In the genomic region with DNA sequence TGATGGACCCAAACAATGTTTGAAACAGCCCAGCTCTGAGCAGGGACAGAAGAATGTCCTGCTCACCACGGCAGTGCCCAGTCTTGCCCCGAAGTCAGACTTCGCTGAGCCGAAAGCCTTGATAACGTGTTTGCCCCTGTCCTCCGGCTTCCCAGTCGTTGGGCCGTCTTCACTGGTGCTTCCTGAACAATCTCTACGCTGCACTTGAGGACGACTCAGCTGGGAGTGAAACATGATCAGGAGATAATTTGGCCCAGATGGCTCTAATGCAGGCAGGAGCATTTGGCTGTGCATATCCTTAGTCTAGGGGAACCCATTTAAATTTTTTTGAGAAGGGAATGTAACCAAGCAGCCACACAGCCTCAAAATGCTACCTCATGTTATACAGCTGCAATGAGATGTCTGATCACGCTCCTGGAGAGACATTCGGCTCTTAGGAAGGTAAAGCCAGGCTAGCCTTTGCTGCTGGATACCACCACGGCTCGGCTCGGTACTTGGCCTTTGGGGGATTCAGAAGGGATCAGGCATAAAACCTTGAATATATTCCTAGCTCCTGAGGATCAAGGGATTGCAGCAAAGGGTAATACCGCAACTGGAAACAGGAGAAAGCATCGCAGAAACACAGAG, we compare ENCODE assay signal across 12 cellular contexts. TPM values are rescaled to one million over a fixed set of nuclear protein-coding genes. Genes with fewer than 3 reads are reported as not detected.
DNase-seq lines count a peak whose midpoint lies in the region; ATAC-seq and TF ChIP-seq lines count a peak whose summit lies in the region.
"Had no signal": no experiment of that assay in that cellular context is flagged by ENCODE, and none has a peak within 500 bp of the region (broad histone marks: within the 10 kb centered on the region; RNA-seq: fewer than 3 reads in every experiment).

No MANE protein-coding gene starts in this region.

- peaks cover 4% of the 10 kb centered on the region; the same call in 1 of the 2 replicates for H3K4me1 ChIP-seq in GM23338 (ENCODE audit: insufficient read depth)
- H3K4me1 ChIP-seq in endodermal cell (ENCODE audit: control insufficient read depth, insufficient read depth, low read length): no peaks in the 10 kb centered on the region
- H3K4me1 ChIP-seq in psoas muscle: no peaks in the 10 kb centered on the region
- peaks cover 20% of the 10 kb centered on the region for H3K4me1 ChIP-seq in MM.1S (ENCODE audit: low read length)

- H3K9me3 ChIP-seq in endodermal cell (ENCODE audit: control insufficient read depth, low read length) (no peaks in the 10 kb centered on the region), psoas muscle (no peaks in the 10 kb centered on the region), MM.1S (replicated peaks; ENCODE audit: insufficient read depth, low read length) (no peaks in the 10 kb centered on the region)
- H3K9me3 ChIP-seq: tibial nerve had no signal

- H3K4me2 ChIP-seq in GM23338: peak overlapping the region; percentile 36; the same call in 1 of the 2 replicates
- no peak overlapping the region for H3K4me2 ChIP-seq in MM.1S (ENCODE audit: low read depth, low read length)

- H3F3A ChIP-seq in GM23338 (replicated peaks; ENCODE audit: low read depth) (no peaks in the 10 kb centered on the region), MM.1S (ENCODE audit: insufficient read depth, low read length) (peaks cover 17% of the 10 kb centered on the region)

- ATAC-seq in GM23338: peak; percentile 44
- ATAC-seq in psoas muscle: peak in 3 of 4 donors; percentile 44 to 63 (median 53)
- ATAC-seq: esophagus mucosa had no signal

- TF ChIP-seq CTCF in GM23338 (conservative IDR thresholded peaks at IDR 0.05; ENCODE audit: low read depth in 2 of 2) (no peak), endodermal cell (conservative IDR thresholded peaks at IDR 0.05) (no peak), psoas muscle (IDR thresholded peaks at IDR 0.05) (no peak), MM.1S (IDR thresholded peaks at IDR 0.05; ENCODE audit: low read length) (no peak), GM13976 (IDR thresholded peaks at IDR 0.05; ENCODE audit: borderline replicate concordance, control extremely low read depth, extremely low read depth, insufficient read depth, missing control alignments) (no peak)

- H3K9me2 ChIP-seq in GM23338 (ENCODE audit: insufficient read depth) (no peaks in the 10 kb centered on the region), MM.1S (replicated peaks; ENCODE audit: insufficient read depth, low read length) (no peaks in the 10 kb centered on the region)

- DNase-seq in GM23338 (ENCODE audit: low spot score): no peak
- peak; percentile 78 for DNase-seq in NCI-H524 treated with DMSO at 0.1 percent for 48 hours (lab: John Stamatoyannopoulos, UW)
- DNase-seq in endodermal cell: peak; percentile 50
- no peak for DNase-seq in psoas muscle
- no peak for DNase-seq in mesenteric fat pad (ENCODE audit: low spot score)
- no peak for DNase-seq in cerebellar nuclear complex (lab: John Stamatoyannopoulos, UW)
- DNase-seq in MM.1S: no peak
- no peak for DNase-seq in GM13976 (ENCODE audit: low spot score)
- DNase-seq: NCI-H526 treated with DMSO at 0.1 percent for 48 hours had no signal

- WGBS in endodermal cell (ENCODE audit: insufficient coverage in 1 of 2, insufficient read length in 1 of 2), 2 experiments: 89 to 91% methylated on average over 16 to 17 of the region's 17 CpGs
- 35 to 39% (median 37%) methylated on average over 17 of the region's 17 CpGs for WGBS in psoas muscle, 3 donors

- no peaks in the 10 kb centered on the region for H3K36me3 Mint-ChIP-seq in GM23338 (ENCODE audit: low read depth)
- no peaks in the 10 kb centered on the region for H3K36me3 Mint-ChIP-seq in endodermal cell (ENCODE audit: low read depth)

- no peak overlapping the region for H3K9ac ChIP-seq in endodermal cell (ENCODE audit: extremely low read depth, low read length, poor library complexity, severe bottlenecking)
- H3K9ac ChIP-seq in MM.1S (ENCODE audit: low read length): no peak overlapping the region

- H3K79me2 ChIP-seq in GM23338 (replicated peaks; ENCODE audit: insufficient read depth) (no peaks in the 10 kb centered on the region), MM.1S (ENCODE audit: low read length) (no peaks in the 10 kb centered on the region)

- H3K36me3 ChIP-seq in GM23338 (ENCODE audit: insufficient read depth): no peaks in the 10 kb centered on the region
- no peaks in the 10 kb centered on the region for H3K36me3 ChIP-seq in endodermal cell (ENCODE audit: control insufficient read depth, insufficient read depth, low read length)
- H3K36me3 ChIP-seq in psoas muscle (ENCODE audit: insufficient read depth in 1 of 2, low read depth in 1 of 2): no peaks in the 10 kb centered on the region
- no peaks in the 10 kb centered on the region for H3K36me3 ChIP-seq in MM.1S (replicated peaks; ENCODE audit: insufficient read depth, low read length)
- H3K36me3 ChIP-seq: tibial nerve had no signal

- H3K27me3 ChIP-seq in GM23338 (ENCODE audit: insufficient read depth): no peaks in the 10 kb centered on the region
- H3K27me3 ChIP-seq in endodermal cell (ENCODE audit: control insufficient read depth, insufficient read depth, low read length, poor library complexity, severe bottlenecking): no peaks in the 10 kb centered on the region
- H3K27me3 ChIP-seq in psoas muscle (ENCODE audit: insufficient read depth in 3 of 3, low read length in 2 of 3): no peaks in the 10 kb centered on the region
- H3K27me3 ChIP-seq in MM.1S (replicated peaks; ENCODE audit: insufficient read depth, low read length): no peaks in the 10 kb centered on the region
- H3K27me3 ChIP-seq: tibial nerve had no signal

- H2AFZ ChIP-seq in GM23338 (peak overlapping the region; percentile 74), MM.1S (ENCODE audit: low read length) (no peak overlapping the region)

- H4K20me1 ChIP-seq in GM23338 (replicated peaks; ENCODE audit: insufficient read depth) (no peaks in the 10 kb centered on the region), MM.1S (ENCODE audit: insufficient read depth, low read length) (no peaks in the 10 kb centered on the region)

- H3K27me3 Mint-ChIP-seq in GM23338 (ENCODE audit: insufficient read depth, low read depth, poor library complexity) (no peaks in the 10 kb centered on the region), endodermal cell (ENCODE audit: insufficient read depth) (no peaks in the 10 kb centered on the region)

- H3K4me3 Mint-ChIP-seq in GM23338 (no peak overlapping the region), endodermal cell (no peak overlapping the region)

- H3K9me3 Mint-ChIP-seq in GM23338 (no peaks in the 10 kb centered on the region), endodermal cell (no peaks in the 10 kb centered on the region)

- no peak overlapping the region for H3K27ac ChIP-seq in GM23338 (ENCODE audit: low read depth)
- peak overlapping the region; percentile 30 for H3K27ac ChIP-seq in endodermal cell (ENCODE audit: low read depth, low read length)
- H3K27ac ChIP-seq in psoas muscle: no peak overlapping the region
- no peak overlapping the region for H3K27ac ChIP-seq in MM.1S (ENCODE audit: low read length)
- H3K27ac ChIP-seq: tibial nerve had no signal

- H3K4me1 Mint-ChIP-seq in GM23338 (peaks cover 14% of the 10 kb centered on the region), endodermal cell (peaks cover 19% of the 10 kb centered on the region)

- in situ Hi-C loops in GM13976 (cut with MboI; ENCODE audit: low sequenced_read_pairs, unreplicated experiment): no loop called here

- intact Hi-C loops in psoas muscle (cut with DNase I): no loop called here

- H3K27ac Mint-ChIP-seq in GM23338 (peak overlapping the region; percentile 26), endodermal cell (no peak overlapping the region)

- no peak overlapping the region for H3K4me3 ChIP-seq in GM23338
- no peak overlapping the region for H3K4me3 ChIP-seq in endodermal cell (ENCODE audit: low read length)
- no peak overlapping the region for H3K4me3 ChIP-seq in psoas muscle
- H3K4me3 ChIP-seq in MM.1S (ENCODE audit: low read length): no peak overlapping the region
- H3K4me3 ChIP-seq: skin epidermis, tibial nerve had no signal

TF ChIP-seq in GM23338, 12 proteins besides CTCF, POLR2A, EP300 and RAD21:
- TF ChIP-seq STAT1 (IDR thresholded peaks at IDR 0.05; ENCODE audit: unreplicated experiment): no peak
- no peak for TF ChIP-seq POLR2AphosphoS5 (IDR thresholded peaks at IDR 0.05; ENCODE audit: low read depth)
TF ChIP-seq in GM23338: peak in this region for 0.

RNA-seq across cellular contexts. Expression of a gene that starts 43.6 kb away (rescaled TPM):
- total RNA-seq in GM23338 (2014; rRNA removed; shearing (Covaris generic)): 23.5 and 35.5 TPM in 2 replicates
- polyA plus RNA-seq in GM23338 (2016; fragmentation: Nextera tagmentation; extraction: Ambion mirVana) (5.8 and 6.1 TPM in 2 replicates), psoas muscle (10 to 100 TPM; 14.4 to 59.7 (median 17.1) TPM)
- total RNA-seq in endodermal cell (10 to 100 TPM; 27.6 to 31.7 TPM), psoas muscle (10 to 100 TPM; 36.5 to 51.4 (median 44.8) TPM), mesenteric fat pad (19.9 TPM)
- 18.6 TPM for polyA plus RNA-seq in endodermal cell (2013, experiment 1 of 2)
- 15.6 TPM for polyA plus RNA-seq in endodermal cell (2013, experiment 2 of 2)

Comparison
In these comparisons a context has a peak if more than half of its experiments do, and no peak if none do; other contexts are left out.
1. DNase-seq: peak in NCI-H524 treated with DMSO at 0.1 percent for 48 hours (single experiment) and endodermal cell (single experiment); none in GM23338 (single experiment), psoas muscle (0 of 2), mesenteric fat pad (single experiment), cerebellar nuclear complex (0 of 2), MM.1S (single experiment) and GM13976 (single experiment).